10 cellular contexts compared by ENCODE assay signal in the genomic region with DNA sequence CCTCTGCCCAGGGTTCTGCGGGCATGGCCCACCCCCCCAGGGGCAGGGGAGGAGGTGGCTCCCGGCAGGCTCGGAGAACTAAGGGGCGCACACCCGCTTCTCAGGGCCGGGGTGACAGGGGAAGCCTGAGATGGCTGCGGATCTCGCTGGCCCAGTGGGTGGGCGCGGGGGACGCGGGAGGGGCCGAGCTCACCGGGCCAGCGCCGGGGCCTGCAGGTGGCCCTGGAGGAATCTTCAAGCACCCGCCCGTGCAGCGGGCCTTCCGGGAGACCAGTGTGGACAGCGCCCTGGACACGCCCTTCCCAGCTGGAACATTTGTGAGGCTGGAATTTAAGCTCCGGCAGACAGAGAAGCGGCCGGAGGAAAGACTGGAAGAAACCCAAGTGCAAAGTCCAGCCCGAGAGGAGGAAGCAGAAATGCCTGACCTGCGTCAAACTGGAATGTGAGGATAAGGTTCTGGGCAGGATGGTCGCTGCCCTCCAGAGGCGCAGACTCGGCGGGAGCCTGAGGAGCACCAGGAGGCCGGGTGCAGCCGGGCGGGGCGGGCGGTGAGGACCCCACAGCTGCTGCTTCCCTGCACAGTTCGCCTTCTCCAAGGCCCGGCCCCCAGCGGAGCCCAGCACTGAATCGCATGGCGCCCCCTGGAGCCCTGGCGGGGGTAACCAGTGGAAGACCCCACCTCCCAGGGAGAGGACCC. TPM values are rescaled to one million over a fixed set of nuclear protein-coding genes. Genes with fewer than 3 reads are reported as not detected.
DNase-seq lines count a peak whose midpoint lies in the region; TF ChIP-seq lines count a peak whose summit lies in the region.
"Not testable (repeated sequence)": the region's sequence is repeated elsewhere in the genome, so short reads cannot be mapped to it uniquely, and the experiment has no call there.
"Had no signal": no experiment of that assay in that cellular context is flagged by ENCODE, and none has a peak within 500 bp of the region (broad histone marks: within the 10 kb centered on the region; RNA-seq: fewer than 3 reads in every experiment).

No MANE protein-coding gene starts in this region.

- H3K4me1 ChIP-seq in SK-N-SH (ENCODE audit: control insufficient read depth in 1 of 2, insufficient read depth in 2 of 2, low read depth in 1 of 2, low read length in 1 of 2); fibroblast of lung (ENCODE audit: control insufficient read depth, extremely low read depth, insufficient read depth, low read length); suprapubic skin: not testable (repeated sequence)
- peaks cover 0 to 13% of the 10 kb centered on the region in 2 experiments for H3K4me1 ChIP-seq in neutrophil (ENCODE audit: control insufficient read depth in 1 of 2, insufficient read depth in 1 of 2, low read depth in 1 of 2, low read length in 1 of 2)

- POLR2A ChIA-PET in SK-N-SH (lab: Yijun Ruan, JAX): not testable (repeated sequence)

- CTCF ChIA-PET in SK-N-SH (lab: Yijun Ruan, JAX): interaction anchor here (1.0 kb wide), 1 partner anchor 12 kb away, joined by 3 read pairs; no protein-coding TSS in a partner anchor

- H3K9ac ChIP-seq in SK-N-SH: peak overlapping the region; percentile 56
- H3K9ac ChIP-seq in fibroblast of lung (ENCODE audit: insufficient read depth, low read length): not testable (repeated sequence)

- in situ Hi-C loops in astrocyte of the cerebellum (cut with HindIII; ENCODE audit: low sequenced_read_pairs): not testable (repeated sequence)

- peak overlapping the region in 1 of 2 experiments; percentile 51; a peak in 1 of 4 replicates for H3K27ac ChIP-seq in SK-N-SH (ENCODE audit: low read depth in 2 of 2, low read length in 1 of 2)
- not testable (repeated sequence) for H3K27ac ChIP-seq in fibroblast of lung (ENCODE audit: insufficient read depth, low read length); neutrophil; suprapubic skin

- TF ChIP-seq RAD21 in SK-N-SH (IDR thresholded peaks at IDR 0.05; ENCODE audit: low read length): not testable (repeated sequence)

- DNase-seq in AG09319 (ENCODE audit: extremely low read depth, low read depth); astrocyte of the cerebellum (ENCODE audit: low read depth); suprapubic skin (ENCODE audit: low spot score in 2 of 2): not testable (repeated sequence)
- DNase-seq in HT-29 (ENCODE audit: low spot score) (peak; percentile 2), SK-N-SH (peak; percentile 76), fibroblast of lung (ENCODE audit: low read depth in 2 of 2) (peak; percentile 18 to 41), kidney tubule cell (ENCODE audit: low spot score) (peak; percentile 59)

- H3K9me3 ChIP-seq in SK-N-SH; fibroblast of lung (ENCODE audit: control insufficient read depth, insufficient read depth, low read depth, low read length); neutrophil; suprapubic skin: not testable (repeated sequence)

- peak overlapping the region; percentile 57 to 76 for H3K4me3 ChIP-seq in SK-N-SH (ENCODE audit: low read depth in 2 of 2, low read length in 1 of 2)
- peak overlapping the region; percentile 46 for H3K4me3 ChIP-seq in astrocyte of the cerebellum (ENCODE audit: low read depth, low read length)
- H3K4me3 ChIP-seq in fibroblast of lung (replicated peaks in 1 of 4; ENCODE audit: control extremely low read depth in 1 of 4, insufficient read depth in 1 of 4, low read depth in 3 of 4, low read length in 4 of 4): peak overlapping the region in 3 of 4 experiments; percentile 17 to 56 (median 51)
- peak overlapping the region; percentile 17 to 58 for H3K4me3 ChIP-seq in neutrophil (ENCODE audit: low read depth in 1 of 2, low read length in 1 of 2)
- peak overlapping the region; percentile 34 for H3K4me3 ChIP-seq in suprapubic skin

- H3K9me2 ChIP-seq in SK-N-SH: not testable (repeated sequence)

- TF ChIP-seq CTCF in AG09319 (IDR thresholded peaks at IDR 0.05; ENCODE audit: low read depth, low read length) (peak; percentile 13), SK-N-SH (IDR thresholded peaks at IDR 0.05) (peak; percentile 60), astrocyte of the cerebellum (IDR thresholded peaks at IDR 0.05; ENCODE audit: low read depth, low read length, missing control alignments) (peak; percentile 41)
- TF ChIP-seq CTCF in fibroblast of lung (conservative IDR thresholded peaks at IDR 0.05 in 1 of 2, IDR thresholded peaks at IDR 0.05 in 1 of 2; ENCODE audit: low read depth in 1 of 2, low read length in 2 of 2); neutrophil (IDR thresholded peaks at IDR 0.05); suprapubic skin (IDR thresholded peaks at IDR 0.05): not testable (repeated sequence)

- H3K4me2 ChIP-seq in SK-N-SH (peak overlapping the region; percentile 72), fibroblast of lung (ENCODE audit: extremely low read depth, insufficient read depth, low read length) (peak overlapping the region; percentile 13)

- H3K36me3 ChIP-seq in SK-N-SH (replicated peaks in 1 of 2; ENCODE audit: control insufficient read depth in 1 of 2, insufficient read depth in 2 of 2, low read length in 1 of 2); fibroblast of lung (ENCODE audit: control insufficient read depth, insufficient read depth, low read length); neutrophil; suprapubic skin: not testable (repeated sequence)

- not testable (repeated sequence) for TF ChIP-seq EP300 in SK-N-SH (IDR thresholded peaks at IDR 0.05; ENCODE audit: borderline replicate concordance in 1 of 2, low read depth in 1 of 2, low read length in 1 of 2); suprapubic skin (IDR thresholded peaks at IDR 0.05)

- H3K27me3 ChIP-seq in SK-N-SH (ENCODE audit: insufficient read depth); fibroblast of lung (ENCODE audit: control insufficient read depth, insufficient read depth, low read length): not testable (repeated sequence)
- H3K27me3 ChIP-seq in neutrophil (peaks cover 96% of the 10 kb centered on the region), suprapubic skin (peaks cover 53% of the 10 kb centered on the region)

- H3F3A ChIP-seq in SK-N-SH (replicated peaks; ENCODE audit: insufficient read depth): not testable (repeated sequence)

- H4K20me1 ChIP-seq in SK-N-SH (ENCODE audit: insufficient read depth); fibroblast of lung (ENCODE audit: control insufficient read depth, extremely low read depth, insufficient read depth, low read length): not testable (repeated sequence)

- not testable (repeated sequence) for H3K79me2 ChIP-seq in SK-N-SH (ENCODE audit: insufficient read depth); fibroblast of lung (ENCODE audit: control insufficient read depth, insufficient read depth, low read length)

- peak overlapping the region; percentile 90; the same call in 1 of the 2 replicates for H2AFZ ChIP-seq in SK-N-SH (ENCODE audit: low read depth)
- H2AFZ ChIP-seq in fibroblast of lung (ENCODE audit: low read length): not testable (repeated sequence)

- WGBS in SK-N-SH (ENCODE audit: low lambda C conversion rate): 5% methylated on average over 14 of the region's 42 CpGs
- WGBS in suprapubic skin: 1% methylated on average over 27 of the region's 42 CpGs

- not testable (repeated sequence) for TF ChIP-seq POLR2A in suprapubic skin (IDR thresholded peaks at IDR 0.05)

TF ChIP-seq in SK-N-SH, 30 proteins besides CTCF, POLR2A, EP300 and RAD21:
- TF ChIP-seq, protein P1, sequence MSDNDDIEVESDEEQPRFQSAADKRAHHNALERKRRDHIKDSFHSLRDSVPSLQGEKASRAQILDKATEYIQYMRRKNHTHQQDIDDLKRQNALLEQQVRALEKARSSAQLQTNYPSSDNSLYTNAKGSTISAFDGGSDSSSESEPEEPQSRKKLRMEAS (IDR thresholded peaks at IDR 0.05; ENCODE audit: low read depth): 0 out of 2 replicates have a peak, but pooled peaks have one; percentile 19
- TF ChIP-seq ELF1 (IDR thresholded peaks at IDR 0.05): 0 out of 2 replicates have a peak, but pooled peaks have one; percentile 6

RNA-seq across cellular contexts. Expression of a gene that starts 5.6 kb away (rescaled TPM):
- not detected in 2 replicates for total RNA-seq in HT-29 (2014; rRNA removed; shearing (Covaris generic))
- polyA plus RNA-seq in SK-N-SH (2012; rRNA removed) (not detected in 2 replicates), fibroblast of lung (not detected in 2 replicates)
- 0.01 TPM in 1 of 2 replicates, not detected in the other for polyA plus RNA-seq in SK-N-SH (2012; cell fraction: cytosol; rRNA removed)
- 0.02 TPM in 2 replicates for polyA plus RNA-seq in SK-N-SH (2012; cell fraction: nucleus; rRNA removed)
- total RNA-seq in fibroblast of lung (not detected in 2 replicates), suprapubic skin (not detected)
- not detected in 2 replicates for polyA plus RNA-seq in fibroblast of lung (2012)
- polyA minus RNA-seq in fibroblast of lung (ENCODE audit: low replicate concordance): not detected in 2 replicates
- total RNA-seq: CD4-positive, alpha-beta T cell; ureter had no signal
